Comparison of ENCODE assay signal across 15 cellular contexts in the genomic region with DNA sequence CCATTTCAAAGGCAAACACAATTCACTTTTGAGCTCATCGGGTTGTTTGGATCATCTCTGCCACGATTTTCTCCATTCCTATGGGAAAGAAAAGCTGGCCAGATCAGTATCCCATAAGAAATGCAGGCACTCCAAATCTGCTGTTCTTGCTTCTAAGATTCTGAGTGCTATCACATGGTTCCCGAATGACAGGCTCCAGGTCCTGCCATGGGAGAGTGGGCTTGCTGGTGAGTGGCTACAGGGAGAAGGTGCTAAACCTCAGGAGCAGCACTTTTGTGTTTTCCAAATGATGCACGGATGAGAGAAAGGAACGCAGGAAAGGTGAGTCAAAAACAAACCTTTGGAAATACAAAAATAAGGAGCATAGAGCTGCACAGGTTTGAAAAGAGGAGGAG.
"Had no signal": no experiment of that assay in that cellular context is flagged by ENCODE, and none has a peak within 500 bp of the region (broad histone marks: within the 10 kb centered on the region; RNA-seq: fewer than 3 reads in every experiment).

No MANE protein-coding gene starts in this region.

- H3K27me3 ChIP-seq: uterus had no signal

- H2AFZ ChIP-seq: parathyroid adenoma had no signal

- H3K9me3 ChIP-seq: thoracic aorta, uterus had no signal

- DNase-seq: activated CD4-positive, alpha-beta T cell treated with anti-CD3 and anti-CD28 coated beads for 4 hours; activated CD8-positive, alpha-beta memory T cell treated with anti-CD3 and anti-CD28 coated beads, Interleukin-2, amount 50 U/mL, for 4 hours; activated CD8-positive, alpha-beta T cell treated with anti-CD3 and anti-CD28 coated beads for 36 hours; activated naive CD4-positive, alpha-beta T cell; activated naive CD8-positive, alpha-beta T cell treated with anti-CD3 and anti-CD28 coated beads, Interleukin-2, amount 50 U/mL, for 24 hours; left ventricle myocardium superior; stimulated activated CD4-positive, alpha-beta T cell treated with anti-CD3 and anti-CD28 coated beads, Interleukin-4, amount 100 ng/mL, for 1 hour; stimulated activated CD8-positive, alpha-beta memory T cell treated with anti-CD3 and anti-CD28 coated beads, Interleukin-4, amount 100 ng/mL, for 48 hours; stimulated activated naive CD8-positive, alpha-beta T cell treated with anti-CD3 and anti-CD28 coated beads, Interleukin-15, Interleukin-2, amounts not matched to agents 100 U/mL and 50 U/mL, for 24 hours; uterus; WERI-Rb-1 had no signal

- H3K4me1 ChIP-seq: uterus had no signal

- H3K4me3 ChIP-seq: thoracic aorta, uterus had no signal

- H3K79me2 ChIP-seq: parathyroid adenoma had no signal

- ATAC-seq: activated CD8-positive, alpha-beta T cell treated with anti-CD3 and anti-CD28 coated beads for 36 hours; activated naive CD8-positive, alpha-beta T cell treated with anti-CD3 and anti-CD28 coated beads, Interleukin-2, amount 50 U/mL, for 24 hours; left ventricle myocardium superior; stimulated activated naive CD8-positive, alpha-beta T cell treated with anti-CD3 and anti-CD28 coated beads, Interleukin-15, Interleukin-2, amounts not matched to agents 100 U/mL and 50 U/mL, for 24 hours had no signal

- H3K27me3 Mint-ChIP-seq: activated CD8-positive, alpha-beta T cell treated with anti-CD3 and anti-CD28 coated beads for 36 hours; activated naive CD8-positive, alpha-beta T cell treated with anti-CD3 and anti-CD28 coated beads, Interleukin-2, amount 50 U/mL, for 24 hours had no signal

- H3K9ac ChIP-seq: parathyroid adenoma had no signal

- H3K36me3 ChIP-seq: thoracic aorta, uterus, WERI-Rb-1 had no signal

- H3K27ac ChIP-seq: thoracic aorta, uterus, WERI-Rb-1 had no signal

- H3K9me3 Mint-ChIP-seq: activated CD8-positive, alpha-beta T cell treated with anti-CD3 and anti-CD28 coated beads for 36 hours; activated naive CD8-positive, alpha-beta T cell treated with anti-CD3 and anti-CD28 coated beads, Interleukin-2, amount 50 U/mL, for 24 hours; activated T-helper 1 cell treated with anti-CD3 and anti-CD28 coated beads, Interleukin-12 subunit alpha, Interleukin-12 subunit beta, Interleukin-2, Interleukin-4 antibody, amounts not matched to agents 30 ng/mL and 10 ng/mL and 1 ng/mL, durations not matched to agents 14 hours and 24 hours and 36 hours; neural crest cell had no signal

- H3K27ac Mint-ChIP-seq: activated CD8-positive, alpha-beta T cell treated with anti-CD3 and anti-CD28 coated beads for 36 hours; activated naive CD8-positive, alpha-beta T cell treated with anti-CD3 and anti-CD28 coated beads, Interleukin-2, amount 50 U/mL, for 24 hours; activated T-helper 1 cell treated with anti-CD3 and anti-CD28 coated beads, Interleukin-12 subunit alpha, Interleukin-12 subunit beta, Interleukin-2, Interleukin-4 antibody, amounts not matched to agents 30 ng/mL and 10 ng/mL and 1 ng/mL, durations not matched to agents 14 hours and 24 hours and 36 hours had no signal

- H3K4me3 Mint-ChIP-seq: activated CD8-positive, alpha-beta T cell treated with anti-CD3 and anti-CD28 coated beads for 36 hours; activated naive CD8-positive, alpha-beta T cell treated with anti-CD3 and anti-CD28 coated beads, Interleukin-2, amount 50 U/mL, for 24 hours; activated T-helper 1 cell treated with anti-CD3 and anti-CD28 coated beads, Interleukin-12 subunit alpha, Interleukin-12 subunit beta, Interleukin-2, Interleukin-4 antibody, amounts not matched to agents 30 ng/mL and 10 ng/mL and 1 ng/mL, durations not matched to agents 14 hours and 24 hours and 36 hours; neural crest cell had no signal
